9 cellular contexts compared by ENCODE assay signal in the genomic region with DNA sequence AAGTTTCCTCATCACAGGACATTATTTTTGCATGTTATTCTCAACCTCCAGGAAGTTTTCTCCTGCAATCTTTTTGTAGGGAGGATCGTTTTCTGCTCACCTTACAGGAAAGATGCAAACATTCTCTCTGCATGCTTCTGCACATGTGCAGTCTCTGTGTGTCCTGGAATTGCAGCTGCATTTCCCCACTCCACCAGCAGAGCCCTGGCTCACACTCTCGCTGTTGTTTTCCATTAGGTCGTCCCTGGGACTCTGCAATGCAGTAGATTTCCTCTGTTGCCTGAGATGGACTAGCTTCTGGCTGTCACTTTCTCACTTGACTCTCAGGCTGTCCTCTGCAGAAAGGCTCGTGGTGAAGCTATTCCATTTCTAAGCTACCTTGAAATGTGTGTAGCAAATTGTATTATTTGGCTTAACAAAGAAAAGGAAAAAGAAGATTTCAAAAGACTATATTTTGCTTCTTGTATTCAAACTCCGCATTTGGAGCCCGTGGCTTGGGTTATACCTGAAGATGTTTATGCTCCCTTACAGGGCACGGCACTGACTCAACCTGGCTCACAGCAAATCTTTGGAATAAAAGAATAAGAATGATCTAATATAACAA.
DNase-seq lines count a peak whose midpoint lies in the region; ATAC-seq and TF ChIP-seq lines count a peak whose summit lies in the region.
"Had no signal": no experiment of that assay in that cellular context is flagged by ENCODE, and none has a peak within 500 bp of the region (broad histone marks: within the 10 kb centered on the region; RNA-seq: fewer than 3 reads in every experiment).

No MANE protein-coding gene starts in this region.

- DNase-seq in A673 (ENCODE audit: low spot score) (peak; percentile 42), PC-9 (peak in 1 of 2 experiments; percentile 22), germinal center (ENCODE audit: low spot score) (peak; percentile 10), renal cortical epithelial cell (ENCODE audit: low read depth) (peak; percentile 18), NOMO-1 treated with dmso at 0.1 percent for 144 hours (lab: John Stamatoyannopoulos, UW; ENCODE audit: unreplicated experiment) (no peak)
- DNase-seq in stimulated activated CD4-positive, alpha-beta T cell treated with anti-CD3 and anti-CD28 coated beads, Interleukin-15, amount 100 ng/mL, for 24 hours, result no peak

- H3K9me2 ChIP-seq in PC-9 (ENCODE audit: insufficient read depth), result no peaks in the 10 kb centered on the region

- peak; percentile 63 for TF ChIP-seq CTCF in A673 (conservative IDR thresholded peaks at IDR 0.05; ENCODE audit: low read depth, low read length)
- TF ChIP-seq CTCF in PC-9 (conservative IDR thresholded peaks at IDR 0.05), result peak; percentile 74

- H3K27ac ChIP-seq in A673 (ENCODE audit: low read depth, low read length, poor library complexity, severe bottlenecking) (no peak overlapping the region), PC-9 (no peak overlapping the region)
- H3K27ac ChIP-seq: epithelial cell of prostate had no signal

- no peaks in the 10 kb centered on the region for H3K79me2 ChIP-seq in PC-9 (ENCODE audit: low read depth)

- intact Hi-C loops in A673 (cut with micrococcal nuclease; ENCODE audit: unreplicated experiment), result loop anchor here (5.0 kb wide), 1 partner anchor 136 kb away; no protein-coding TSS in a partner anchor
- intact Hi-C loops in PC-9 (cut with micrococcal nuclease; ENCODE audit: unreplicated experiment), result no loop called here

- no peaks in the 10 kb centered on the region for H3K27me3 ChIP-seq in A673 (replicated peaks; ENCODE audit: insufficient read depth, low read depth, low read length, poor library complexity)
- no peaks in the 10 kb centered on the region for H3K27me3 ChIP-seq in PC-9 (ENCODE audit: insufficient read depth, low read depth)

- BruUV-seq in A673 (replicated peaks; lab: Mats Ljungman, UMichigan) (no TSS peak), PC-9 (replicated peaks; lab: Mats Ljungman, UMichigan) (no TSS peak)

- H4K20me1 ChIP-seq in PC-9 (ENCODE audit: insufficient read depth), result no peaks in the 10 kb centered on the region

- CTCF ChIA-PET in A673 (lab: Charles Lee), result interaction anchor here (1.1 kb wide), 1 partner anchor 138 kb away, joined by 3 read pairs; no protein-coding TSS in a partner anchor
- CTCF ChIA-PET in PC-9 (lab: Charles Lee), result no interaction called here

- H3K36me3 ChIP-seq in A673 (ENCODE audit: insufficient read depth, low read length, poor library complexity, severe bottlenecking) (no peaks in the 10 kb centered on the region), PC-9 (ENCODE audit: low read depth) (no peaks in the 10 kb centered on the region)

- H3K4me3 ChIP-seq in A673 (ENCODE audit: low read depth, low read length, poor library complexity, severe bottlenecking), result no peak overlapping the region
- H3K4me3 ChIP-seq in PC-9, result no peak overlapping the region

- H3K4me2 ChIP-seq in PC-9, result no peak overlapping the region

- ATAC-seq in GM18517 (IDR thresholded peaks at IDR 0.05; ENCODE audit: unreplicated experiment) (peak; percentile 77), HG03025 (IDR thresholded peaks at IDR 0.05; ENCODE audit: low FRiP score, unreplicated experiment) (peak; percentile 88)

- no peaks in the 10 kb centered on the region for H3K9me3 ChIP-seq in A673 (ENCODE audit: low read depth, low read length, poor library complexity, severe bottlenecking)
- H3K9me3 ChIP-seq in PC-9 (ENCODE audit: insufficient read depth, low read depth), result no peaks in the 10 kb centered on the region

- H3K4me1 ChIP-seq in A673 (ENCODE audit: insufficient read depth, low read length, poor library complexity, severe bottlenecking) (no peaks in the 10 kb centered on the region), PC-9 (replicated peaks; ENCODE audit: insufficient read depth) (no peaks in the 10 kb centered on the region; the same call in 1 of the 2 replicates)

- H2AFZ ChIP-seq in PC-9, result no peak overlapping the region; the same call in 1 of the 2 replicates

- H3F3A ChIP-seq in PC-9 (ENCODE audit: insufficient read depth, low read depth), result no peaks in the 10 kb centered on the region

- POLR2A ChIA-PET in A673 (lab: Charles Lee; ENCODE audit: low non-redundant PET) (no interaction called here), PC-9 (lab: Charles Lee; ENCODE audit: unreplicated experiment) (no interaction called here)

Comparison
In these comparisons a context has a peak if more than half of its experiments do, and no peak if none do; other contexts are left out.
1. DNase-seq: peak in A673 (single experiment), germinal center (single experiment) and renal cortical epithelial cell (single experiment); none in NOMO-1 treated with dmso at 0.1 percent for 144 hours (single experiment) and stimulated activated CD4-positive, alpha-beta T cell treated with anti-CD3 and anti-CD28 coated beads, Interleukin-15, amount 100 ng/mL, for 24 hours (single experiment).